ENCODE assay signal across 11 cellular contexts in genomic region chr15:27480141-27480530, GRCh38.
"Had no signal": no experiment of that assay in that cellular context is flagged by ENCODE, and none has a peak within 500 bp of the region (broad histone marks: within the 10 kb centered on the region; RNA-seq: fewer than 3 reads in every experiment).

No MANE protein-coding gene starts in this region.

- H3K27ac ChIP-seq: RWPE1 had no signal

- H3K9ac ChIP-seq: SK-N-SH had no signal

- H3K9me3 ChIP-seq: SK-N-SH had no signal

- DNase-seq: IMR-90; Karpas-422; KG1; MM.1S; NCI-H1436; NCI-H82; NK-92 treated with Interleukin-12 subunit alpha and Interleukin-12 subunit beta, amount 100 ng/mL, for 24 hours; SHP77; SK-N-SH had no signal

- FAIRE-seq: HepG2 had no signal

- H3K4me2 ChIP-seq: SK-N-SH had no signal
